ENCODE assay signal across 25 cellular contexts in the genomic region with DNA sequence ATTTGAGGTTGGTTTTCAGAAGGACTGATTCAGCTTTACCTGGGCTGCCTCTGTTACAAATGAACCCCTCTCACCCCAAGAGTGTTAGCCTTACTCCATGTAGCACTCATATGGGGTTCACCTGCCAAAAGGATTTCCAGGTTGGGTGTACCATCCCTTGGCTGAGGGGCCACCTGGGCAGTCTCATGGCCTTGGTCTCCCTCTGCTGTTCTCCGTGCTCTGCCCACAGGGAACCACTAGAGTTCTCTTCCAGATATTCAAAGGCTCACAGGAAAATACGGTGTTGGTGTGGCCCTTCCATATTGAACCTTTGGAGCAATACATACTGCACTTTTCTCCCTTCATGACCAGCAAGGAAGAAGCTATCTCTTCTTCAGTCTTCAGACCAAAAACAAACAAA. TPM values are rescaled to one million over a fixed set of nuclear protein-coding genes. Genes with fewer than 3 reads are reported as not detected.
"Had no signal": no experiment of that assay in that cellular context is flagged by ENCODE, and none has a peak within 500 bp of the region (broad histone marks: within the 10 kb centered on the region; RNA-seq: fewer than 3 reads in every experiment).

No MANE protein-coding gene starts in this region.

- H3K36me3 ChIP-seq: MG63 had no signal

- H3K27ac Mint-ChIP-seq: activated B cell treated with CpG ODN at 0.5 μM for 24 hours; activated CD4-positive, alpha-beta memory T cell treated with anti-CD3 and anti-CD28 coated beads for 36 hours; activated CD4-positive, alpha-beta T cell treated with anti-CD3 and anti-CD28 coated beads, Interleukin-2, amount 10 ng/mL, durations not matched to agents 7 days and 5 days; activated naive CD4-positive, alpha-beta T cell treated with anti-CD3 and anti-CD28 coated beads for 36 hours; activated naive CD8-positive, alpha-beta T cell treated with anti-CD3 and anti-CD28 coated beads for 36 hours; T-helper 17 cell had no signal

- H3K4me3 Mint-ChIP-seq: activated B cell treated with CpG ODN at 0.5 μM for 24 hours; activated CD4-positive, alpha-beta memory T cell treated with anti-CD3 and anti-CD28 coated beads for 36 hours; activated CD4-positive, alpha-beta T cell treated with anti-CD3 and anti-CD28 coated beads, Interleukin-2, amount 10 ng/mL, durations not matched to agents 7 days and 5 days; activated naive CD4-positive, alpha-beta T cell treated with anti-CD3 and anti-CD28 coated beads for 36 hours; activated naive CD8-positive, alpha-beta T cell treated with anti-CD3 and anti-CD28 coated beads for 36 hours; activated T-cell treated with anti-CD3 and anti-CD28 coated beads, Interleukin-2, amount 50 U/mL, for 4 hours; central memory CD8-positive, alpha-beta T cell; T-helper 17 cell had no signal

- DNase-seq: activated B cell treated with CpG ODN at 0.5 μM for 24 hours; activated CD4-positive, alpha-beta memory T cell treated with anti-CD3 and anti-CD28 coated beads for 36 hours; activated CD4-positive, alpha-beta T cell treated with anti-CD3 and anti-CD28 coated beads for 1 hour; activated CD4-positive, alpha-beta T cell treated with anti-CD3 and anti-CD28 coated beads, Interleukin-2, amount 10 ng/mL, durations not matched to agents 7 days and 5 days; activated CD8-positive, alpha-beta memory T cell treated with anti-CD3 and anti-CD28 coated beads for 24 hours; activated gamma-delta T cell; activated naive CD4-positive, alpha-beta T cell treated with anti-CD3 and anti-CD28 coated beads for 36 hours; activated naive CD8-positive, alpha-beta T cell treated with anti-CD3 and anti-CD28 coated beads for 36 hours; activated T-cell treated with anti-CD3 and anti-CD28 coated beads, Interleukin-2, amount 50 U/mL, for 4 hours; anterior cingulate cortex; MG63; MV-4-11; NCI-H1092 treated with DMSO at 0.1 percent for 48 hours; NCI-H1436; NCI-H1694 treated with DMSO at 0.1 percent for 48 hours; NCI-H2029 treated with DMSO at 0.1 percent for 48 hours; NCI-H345; NCI-H510A; NCI-H526 treated with DMSO at 0.1 percent for 48 hours; NCI-H82; NK-92 treated with Interleukin-12 subunit alpha and Interleukin-12 subunit beta, amount 100 ng/mL, for 24 hours; SIG-M5; T-helper 17 cell; T-helper 9 cell had no signal

- H3K9me3 ChIP-seq: MG63 had no signal

- H3K4me1 Mint-ChIP-seq: activated B cell treated with CpG ODN at 0.5 μM for 24 hours; activated CD4-positive, alpha-beta T cell treated with anti-CD3 and anti-CD28 coated beads, Interleukin-2, amount 10 ng/mL, durations not matched to agents 7 days and 5 days; activated naive CD8-positive, alpha-beta T cell treated with anti-CD3 and anti-CD28 coated beads for 36 hours; central memory CD8-positive, alpha-beta T cell; T-helper 17 cell had no signal

- H3K9me3 Mint-ChIP-seq: activated CD4-positive, alpha-beta memory T cell treated with anti-CD3 and anti-CD28 coated beads for 36 hours had no signal

- H3K27me3 Mint-ChIP-seq: activated B cell treated with CpG ODN at 0.5 μM for 24 hours; activated naive CD8-positive, alpha-beta T cell treated with anti-CD3 and anti-CD28 coated beads for 36 hours had no signal

- H3K4me3 ChIP-seq: MG63 had no signal

- ATAC-seq: activated T-cell treated with anti-CD3 and anti-CD28 coated beads, Interleukin-2, amount 50 U/mL, for 4 hours; T-helper 17 cell had no signal

- H3K27me3 ChIP-seq: MG63 had no signal

- H3K36me3 Mint-ChIP-seq: activated CD4-positive, alpha-beta memory T cell treated with anti-CD3 and anti-CD28 coated beads for 36 hours had no signal

RNA-seq across cellular contexts. Expression of a gene that starts 18.0 kb away (rescaled TPM):
- total RNA-seq: activated B cell treated with CpG ODN at 0.5 μM for 24 hours; activated CD4-positive, alpha-beta T cell treated with anti-CD3 and anti-CD28 coated beads, Interleukin-2, amount 10 ng/mL, durations not matched to agents 7 days and 5 days had no signal
